In genomic region chr6:12472601-12473038, GRCh38 we compare ENCODE assay signal across 12 cellular contexts.
A peak's percentile ranks its signal among the peaks of the same experiment; 100 is the strongest.
DNase-seq lines count a peak whose midpoint lies in the region; ATAC-seq and TF ChIP-seq lines count a peak whose summit lies in the region.
"Had no signal": no experiment of that assay in that cellular context is flagged by ENCODE, and none has a peak within 500 bp of the region (broad histone marks: within the 10 kb centered on the region; RNA-seq: fewer than 3 reads in every experiment).

No MANE protein-coding gene starts in this region.

- BruUV-seq in PC-3 (replicated peaks; lab: Mats Ljungman, UMichigan) = no TSS peak

- H3F3A ChIP-seq in PC-3 (ENCODE audit: low read length, unreplicated experiment) = no peaks in the 10 kb centered on the region

- H3K27me3 ChIP-seq in PC-3 (ENCODE audit: low read length) = no peaks in the 10 kb centered on the region
- no peaks in the 10 kb centered on the region for H3K27me3 ChIP-seq in fibroblast of lung (ENCODE audit: control insufficient read depth, insufficient read depth, low read length)
- no peaks in the 10 kb centered on the region for H3K27me3 ChIP-seq in SJCRH30

- ATAC-seq in PC-3 (peak; percentile 18; the same call in 1 of the 2 replicates), GM19467 (IDR thresholded peaks at IDR 0.05; ENCODE audit: unreplicated experiment) (no peak)
- ATAC-seq: mucosa of descending colon, Panc1 had no signal

- intact Hi-C loops in PC-3 (cut with micrococcal nuclease) = no loop called here
- intact Hi-C loops in posterior vena cava (cut with DNase I) = no loop called here

- no peaks in the 10 kb centered on the region for H3K9me3 ChIP-seq in PC-3 (ENCODE audit: low read length)
- no peaks in the 10 kb centered on the region for H3K9me3 ChIP-seq in fibroblast of lung (ENCODE audit: control insufficient read depth, insufficient read depth, low read depth, low read length)
- no peaks in the 10 kb centered on the region for H3K9me3 ChIP-seq in SJCRH30 (replicated peaks)
- H3K9me3 ChIP-seq: mucosa of descending colon had no signal

- H3K9me2 ChIP-seq in PC-3 (replicated peaks; ENCODE audit: low read length) = no peaks in the 10 kb centered on the region

- H3K4me1 ChIP-seq in PC-3 (ENCODE audit: insufficient read depth, low read length) (peaks cover 12% of the 10 kb centered on the region; the same call in 1 of the 2 replicates), fibroblast of lung (ENCODE audit: control insufficient read depth, extremely low read depth, insufficient read depth, low read length) (no peaks in the 10 kb centered on the region), SJCRH30 (no peaks in the 10 kb centered on the region)

- peak; percentile 29 for DNase-seq in DMS79 (lab: John Stamatoyannopoulos, UW)
- DNase-seq in PC-3 = peak; percentile 74
- DNase-seq in fibroblast of lung (ENCODE audit: low read depth in 2 of 2) = peak; percentile 12 to 89
- peak; percentile 88 for DNase-seq in posterior vena cava (ENCODE audit: low spot score)
- DNase-seq in HuH-7.5 (ENCODE audit: low spot score) = no peak
- no peak for DNase-seq in SJCRH30
- no peak for DNase-seq in GF-D8 (lab: John Stamatoyannopoulos, UW)
- DNase-seq: activated CD4-positive, alpha-beta T cell treated with anti-CD3 and anti-CD28 coated beads for 4 hours; CD4-positive, alpha-beta T cell; mucosa of descending colon had no signal

- H3K9ac ChIP-seq in PC-3 (ENCODE audit: low read length) (no peak overlapping the region), fibroblast of lung (ENCODE audit: insufficient read depth, low read length) (no peak overlapping the region)

- no peak overlapping the region for H3K27ac ChIP-seq in PC-3 (ENCODE audit: low read length)
- no peak overlapping the region for H3K27ac ChIP-seq in fibroblast of lung (ENCODE audit: insufficient read depth, low read length)
- no peak overlapping the region for H3K27ac ChIP-seq in SJCRH30

- no peak overlapping the region for H3K4me3 ChIP-seq in PC-3 (ENCODE audit: low read length)
- no peak overlapping the region for H3K4me3 ChIP-seq in fibroblast of lung (replicated peaks in 1 of 4; ENCODE audit: control extremely low read depth in 1 of 4, insufficient read depth in 1 of 4, low read depth in 3 of 4, low read length in 4 of 4)
- no peak overlapping the region for H3K4me3 ChIP-seq in SJCRH30
- H3K4me3 ChIP-seq: mucosa of descending colon had no signal

- CTCF ChIA-PET in PC-3 (lab: Charles Lee) = no interaction called here

- H3K79me2 ChIP-seq in PC-3 (ENCODE audit: low read length) (no peaks in the 10 kb centered on the region), fibroblast of lung (ENCODE audit: control insufficient read depth, insufficient read depth, low read length) (no peaks in the 10 kb centered on the region)

- TF ChIP-seq CTCF in PC-3 (conservative IDR thresholded peaks at IDR 0.05; ENCODE audit: low read depth, low read length) = no peak
- no peak for TF ChIP-seq CTCF in fibroblast of lung (conservative IDR thresholded peaks at IDR 0.05 in 1 of 2, IDR thresholded peaks at IDR 0.05 in 1 of 2; ENCODE audit: low read depth in 1 of 2, low read length in 2 of 2)

- H4K20me1 ChIP-seq in PC-3 (ENCODE audit: low read length) (no peaks in the 10 kb centered on the region), fibroblast of lung (ENCODE audit: control insufficient read depth, extremely low read depth, insufficient read depth, low read length) (no peaks in the 10 kb centered on the region)

- H2AFZ ChIP-seq in PC-3 (ENCODE audit: low read length) (no peak overlapping the region), fibroblast of lung (ENCODE audit: low read length) (no peak overlapping the region)

- POLR2A ChIA-PET in PC-3 (lab: Charles Lee; ENCODE audit: unreplicated experiment) = no interaction called here

- H3K36me3 ChIP-seq in PC-3 (ENCODE audit: low read depth, low read length) = no peaks in the 10 kb centered on the region
- no peaks in the 10 kb centered on the region for H3K36me3 ChIP-seq in fibroblast of lung (ENCODE audit: control insufficient read depth, insufficient read depth, low read length)
- no peaks in the 10 kb centered on the region for H3K36me3 ChIP-seq in SJCRH30

- no peak overlapping the region for H3K4me2 ChIP-seq in PC-3 (ENCODE audit: low read length)
- H3K4me2 ChIP-seq in fibroblast of lung (ENCODE audit: extremely low read depth, insufficient read depth, low read length) = no peak overlapping the region

Comparison
In these comparisons a context has a peak if more than half of its experiments do, and no peak if none do; other contexts are left out.
1. DNase-seq: peak in DMS79 (single experiment), PC-3 (single experiment), fibroblast of lung (2 of 2) and posterior vena cava (single experiment); none in HuH-7.5 (single experiment), SJCRH30 (0 of 2) and GF-D8 (single experiment).